ENCODE assay signal across 9 cellular contexts in genomic region chr1:8116892-8117262, GRCh38.
DNase-seq lines count a peak whose midpoint lies in the region; ATAC-seq and TF ChIP-seq lines count a peak whose summit lies in the region.
"Had no signal": no experiment of that assay in that cellular context is flagged by ENCODE, and none has a peak within 500 bp of the region (broad histone marks: within the 10 kb centered on the region; RNA-seq: fewer than 3 reads in every experiment).

No MANE protein-coding gene starts in this region.

- 59 to 60% methylated on average over 6 of the region's 6 CpGs for WGBS in esophagus squamous epithelium, 2 donors

- POLR2A ChIA-PET in RWPE1 (lab: Yijun Ruan, JAX; ENCODE audit: low non-redundant PET): no interaction called here

- H3K36me3 ChIP-seq in esophagus squamous epithelium (no peaks in the 10 kb centered on the region), muscle layer of duodenum (ENCODE audit: control insufficient read depth in 1 of 2, insufficient read depth in 2 of 2, low read length in 2 of 2) (peaks cover 0 to 5% of the 10 kb centered on the region in 2 donors), upper lobe of right lung (no peaks in the 10 kb centered on the region)

- CTCF ChIA-PET in RWPE1 (lab: Yijun Ruan, JAX): no interaction called here

- H3K27ac ChIP-seq in esophagus squamous epithelium (peak overlapping the region; percentile 58 to 90 (median 82)), muscle layer of duodenum (ENCODE audit: low read length) (peak overlapping the region; percentile 86), upper lobe of right lung (peak overlapping the region; percentile 69), RWPE1 (no peak overlapping the region)

- TF ChIP-seq CTCF in esophagus squamous epithelium (IDR thresholded peaks at IDR 0.05) (no peak), upper lobe of right lung (IDR thresholded peaks at IDR 0.05) (no peak), RWPE1 (conservative IDR thresholded peaks at IDR 0.05; ENCODE audit: low read depth) (no peak)

- H3K4me3 ChIP-seq in esophagus squamous epithelium (no peak overlapping the region), muscle layer of duodenum (ENCODE audit: low read depth in 1 of 2, low read length in 2 of 2) (no peak overlapping the region), upper lobe of right lung (no peak overlapping the region)

- H3K27me3 ChIP-seq in esophagus squamous epithelium: no peaks in the 10 kb centered on the region
- no peaks in the 10 kb centered on the region for H3K27me3 ChIP-seq in muscle layer of duodenum (ENCODE audit: low read depth, low read length)
- H3K27me3 ChIP-seq in upper lobe of right lung: no peaks in the 10 kb centered on the region

- no peak for TF ChIP-seq POLR2A in esophagus squamous epithelium (IDR thresholded peaks at IDR 0.05)

- intact Hi-C loops in esophagus squamous epithelium (cut with DNase I) (no loop called here), upper lobe of right lung (cut with DNase I) (no loop called here)

- H3K9me3 ChIP-seq in esophagus squamous epithelium (no peaks in the 10 kb centered on the region), muscle layer of duodenum (ENCODE audit: control insufficient read depth in 1 of 2, low read length in 2 of 2) (no peaks in the 10 kb centered on the region), upper lobe of right lung (no peaks in the 10 kb centered on the region)

- DNase-seq in MV-4-11 (lab: John Stamatoyannopoulos, UW) (peak; percentile 52), esophagus squamous epithelium (lab: John Stamatoyannopoulos, UW) (no peak), upper lobe of right lung (no peak), RWPE1 (ENCODE audit: low spot score) (no peak), NCI-H1417 (lab: John Stamatoyannopoulos, UW) (no peak)
- DNase-seq: T-cell had no signal

- H3K4me1 ChIP-seq in esophagus squamous epithelium (peaks cover 0 to 75% (median 42%) of the 10 kb centered on the region in 3 donors), muscle layer of duodenum (ENCODE audit: control insufficient read depth in 1 of 2, insufficient read depth in 2 of 2, low read length in 2 of 2) (peaks cover 13 to 22% of the 10 kb centered on the region in 2 donors), upper lobe of right lung (peaks cover 47% of the 10 kb centered on the region)

- ATAC-seq in upper lobe of right lung (peak; percentile 58), GM19023 (IDR thresholded peaks at IDR 0.05; ENCODE audit: unreplicated experiment) (no peak), GM18909 (IDR thresholded peaks at IDR 0.05; ENCODE audit: poor library complexity, unreplicated experiment) (no peak)
- ATAC-seq: T-cell had no signal
